2 cellular contexts compared by ENCODE assay signal in the genomic region with DNA sequence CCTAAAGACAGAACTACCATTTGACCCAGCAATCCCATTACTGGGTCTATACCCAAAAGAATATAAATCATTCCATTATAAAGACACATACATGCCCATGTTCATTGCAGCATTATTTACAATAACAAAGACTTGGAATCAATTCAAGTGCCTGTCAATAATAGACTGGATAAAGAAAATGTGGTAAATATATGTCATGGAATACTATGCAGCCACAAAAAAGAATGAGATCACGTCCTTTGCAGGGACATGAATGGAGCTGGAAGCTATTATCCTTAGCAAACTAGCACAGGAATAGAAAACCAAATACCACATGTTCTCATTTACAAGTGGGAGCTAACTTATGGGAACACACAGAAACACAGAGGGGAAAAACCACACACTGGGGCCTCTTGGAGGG.
TF ChIP-seq lines count a peak whose summit lies in the region.

No MANE protein-coding gene starts in this region.

TF ChIP-seq in HEK293, 187 proteins besides CTCF, POLR2A, EP300 and RAD21:
- TF ChIP-seq ZNF521 (tag by site-specific recombination; IDR thresholded peaks at IDR 0.05) = no peak
- TF ChIP-seq, protein P1, sequence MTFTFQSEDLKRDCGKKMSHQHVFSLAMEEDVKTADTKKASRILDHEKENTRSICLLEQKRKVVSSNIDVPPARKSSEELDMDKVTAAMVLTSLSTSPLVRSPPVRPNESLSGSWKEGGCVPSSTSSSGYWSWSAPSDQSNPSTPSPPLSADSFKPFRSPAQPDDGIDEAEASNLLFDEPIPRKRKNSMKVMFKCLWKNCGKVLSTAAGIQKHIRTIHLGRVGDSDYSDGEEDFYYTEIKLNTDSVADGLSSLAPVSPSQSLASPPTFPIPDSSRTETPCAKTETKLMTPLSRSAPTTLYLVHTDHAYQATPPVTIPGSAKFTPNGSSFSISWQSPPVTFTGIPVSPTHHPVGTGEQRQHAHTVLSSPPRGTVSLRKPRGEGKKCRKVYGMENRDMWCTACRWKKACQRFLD (tag by site-specific recombination; IDR thresholded peaks at IDR 0.05) = no peak
- no peak for TF ChIP-seq ZNF311 (tag by site-specific recombination; IDR thresholded peaks at IDR 0.05; ENCODE audit: borderline replicate concordance)
- TF ChIP-seq, protein P2, sequence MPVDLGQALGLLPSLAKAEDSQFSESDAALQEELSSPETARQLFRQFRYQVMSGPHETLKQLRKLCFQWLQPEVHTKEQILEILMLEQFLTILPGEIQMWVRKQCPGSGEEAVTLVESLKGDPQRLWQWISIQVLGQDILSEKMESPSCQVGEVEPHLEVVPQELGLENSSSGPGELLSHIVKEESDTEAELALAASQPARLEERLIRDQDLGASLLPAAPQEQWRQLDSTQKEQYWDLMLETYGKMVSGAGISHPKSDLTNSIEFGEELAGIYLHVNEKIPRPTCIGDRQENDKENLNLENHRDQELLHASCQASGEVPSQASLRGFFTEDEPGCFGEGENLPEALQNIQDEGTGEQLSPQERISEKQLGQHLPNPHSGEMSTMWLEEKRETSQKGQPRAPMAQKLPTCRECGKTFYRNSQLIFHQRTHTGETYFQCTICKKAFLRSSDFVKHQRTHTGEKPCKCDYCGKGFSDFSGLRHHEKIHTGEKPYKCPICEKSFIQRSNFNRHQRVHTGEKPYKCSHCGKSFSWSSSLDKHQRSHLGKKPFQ (tag by site-specific recombination; IDR thresholded peaks at IDR 0.05) = no peak
- no peak for TF ChIP-seq ZNF292 (tag by site-specific recombination; IDR thresholded peaks at IDR 0.05; ENCODE audit: borderline replicate concordance, low read depth)
- TF ChIP-seq GFI1B (tag by site-specific recombination; IDR thresholded peaks at IDR 0.05) = no peak
- peak; percentile 87 for TF ChIP-seq ZNF146 (tag by site-specific recombination; IDR thresholded peaks at IDR 0.05)
TF ChIP-seq in HEK293: peak in this region for 1.

TF ChIP-seq in K562, 482 proteins besides CTCF, POLR2A, EP300 and RAD21:
- TF ChIP-seq ZNF146 (CRISPR knock-in tag; IDR thresholded peaks at IDR 0.05; ENCODE audit: unreplicated experiment) (peak; percentile 71), RBM25 (IDR thresholded peaks at IDR 0.05; ENCODE audit: low read depth, low read length, severe bottlenecking) (peak; percentile 50), NRF1 (conservative IDR thresholded peaks at IDR 0.05 in 1 of 2, IDR thresholded peaks at IDR 0.05 in 1 of 2) (no peak)
TF ChIP-seq in K562: peak in this region for 2.
